Comparison of ENCODE assay signal across 31 cellular contexts in the genomic region with DNA sequence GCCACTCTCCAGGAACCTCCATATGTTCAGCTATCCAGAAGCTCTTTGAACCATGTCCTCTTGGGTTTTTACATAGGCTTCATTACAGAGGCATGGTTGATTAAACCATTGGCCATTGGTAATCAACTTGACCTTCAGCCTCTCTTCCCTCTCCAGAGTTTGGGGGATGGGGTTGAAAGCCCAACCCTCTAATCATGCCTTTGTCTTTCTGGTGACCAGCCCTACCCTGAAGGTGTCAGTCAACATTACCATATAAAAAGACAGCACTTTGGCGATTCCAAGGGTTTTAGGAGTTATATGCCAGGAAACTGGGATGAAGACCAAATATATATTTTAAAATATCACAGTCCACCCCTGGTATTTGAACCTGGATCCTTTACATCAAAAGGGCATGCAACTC.
"Had no signal": no experiment of that assay in that cellular context is flagged by ENCODE, and none has a peak within 500 bp of the region (broad histone marks: within the 10 kb centered on the region; RNA-seq: fewer than 3 reads in every experiment).

No MANE protein-coding gene starts in this region.

- H3K36me3 ChIP-seq: brain microvascular endothelial cell, esophagus muscularis mucosa, gastrocnemius medialis, heart left ventricle had no signal

- H3K27ac ChIP-seq: brain microvascular endothelial cell, coronary artery, dorsolateral prefrontal cortex, esophagus muscularis mucosa, foreskin keratinocyte, gastrocnemius medialis, heart left ventricle had no signal

- H3K36me3 Mint-ChIP-seq: activated naive CD4-positive, alpha-beta T cell treated with anti-CD3 and anti-CD28 coated beads, Interleukin-2, amount 10 ng/mL, durations not matched to agents 7 days and 5 days; activated naive CD8-positive, alpha-beta T cell had no signal

- H3K4me1 ChIP-seq: esophagus muscularis mucosa, foreskin keratinocyte, gastrocnemius medialis, heart left ventricle had no signal

- DNase-seq: activated CD4-positive, alpha-beta memory T cell treated with anti-CD3 and anti-CD28 coated beads, Interleukin-2, amount 10 ng/mL, durations not matched to agents 7 days and 5 days; activated CD4-positive, alpha-beta T cell treated with anti-CD3 and anti-CD28 coated beads for 1 hour; activated CD4-positive, alpha-beta T cell treated with anti-CD3 and anti-CD28 coated beads for 4 hours; activated CD4-positive, alpha-beta T cell treated with anti-CD3 and anti-CD28 coated beads, Interleukin-2, amount 10 ng/mL, durations not matched to agents 7 days and 5 days; activated CD4-positive, alpha-beta T cell treated with anti-CD3 and anti-CD28 coated beads, Interleukin-2, amount 50 U/mL, for 4 hours; activated CD8-positive, alpha-beta memory T cell treated with anti-CD3 and anti-CD28 coated beads, Interleukin-2, amount 50 U/mL, for 48 hours; activated gamma-delta T cell; activated naive CD4-positive, alpha-beta T cell; activated naive CD4-positive, alpha-beta T cell treated with anti-CD3 and anti-CD28 coated beads, Interleukin-2, amount 10 ng/mL, durations not matched to agents 7 days and 5 days; activated T-cell treated with anti-CD3 and anti-CD28 coated beads for 4 hours; activated T-cell treated with anti-CD3 and anti-CD28 coated beads, Interleukin-2, amount 50 U/mL, for 24 hours; activated T-cell treated with anti-CD3 and anti-CD28 coated beads, Interleukin-2, amount 50 U/mL, for 72 hours; amniotic stem cell; anterior cingulate cortex; brain microvascular endothelial cell; dorsolateral prefrontal cortex; effector memory CD4-positive, alpha-beta T cell; erythroblast; foreskin keratinocyte; gastrocnemius medialis; glutamatergic neuron; heart left ventricle; T-helper 1 cell; T-helper 17 cell; T1000 had no signal

- H3K9me3 Mint-ChIP-seq: activated CD4-positive, alpha-beta memory T cell treated with anti-CD3 and anti-CD28 coated beads, Interleukin-2, amount 10 ng/mL, durations not matched to agents 7 days and 5 days; activated CD4-positive, alpha-beta T cell treated with anti-CD3 and anti-CD28 coated beads, Interleukin-2, amount 10 ng/mL, durations not matched to agents 7 days and 5 days; activated naive CD4-positive, alpha-beta T cell treated with anti-CD3 and anti-CD28 coated beads, Interleukin-2, amount 10 ng/mL, durations not matched to agents 7 days and 5 days; dendritic cell treated with granulocyte-macrophage colony-stimulating factor and Interleukin-4, amounts not matched to agents 40 ng/mL and 50 ng/mL, for 4 days; T-helper 2 cell treated with Interferon-gamma antibody and Interleukin-4, amounts not matched to agents 5 μg/mL and 100 μg/mL, for 36 hours had no signal

- H3K27ac Mint-ChIP-seq: activated CD4-positive, alpha-beta memory T cell treated with anti-CD3 and anti-CD28 coated beads, Interleukin-2, amount 10 ng/mL, durations not matched to agents 7 days and 5 days; activated CD4-positive, alpha-beta T cell treated with anti-CD3 and anti-CD28 coated beads, Interleukin-2, amount 10 ng/mL, durations not matched to agents 7 days and 5 days; activated naive CD4-positive, alpha-beta T cell treated with anti-CD3 and anti-CD28 coated beads, Interleukin-2, amount 10 ng/mL, durations not matched to agents 7 days and 5 days; activated naive CD8-positive, alpha-beta T cell; activated T-cell treated with anti-CD3 and anti-CD28 coated beads, Interleukin-2, amount 50 U/mL, for 24 hours; activated T-cell treated with anti-CD3 and anti-CD28 coated beads, Interleukin-2, amount 50 U/mL, for 72 hours; dendritic cell treated with granulocyte-macrophage colony-stimulating factor and Interleukin-4, amounts not matched to agents 40 ng/mL and 50 ng/mL, for 4 days; T-helper 17 cell; T-helper 2 cell treated with Interferon-gamma antibody and Interleukin-4, amounts not matched to agents 5 μg/mL and 100 μg/mL, for 36 hours had no signal

- H3K9me3 ChIP-seq: gastrocnemius medialis, heart left ventricle had no signal

- H3K4me3 ChIP-seq: coronary artery, dorsolateral prefrontal cortex, esophagus muscularis mucosa, gastrocnemius medialis, heart left ventricle had no signal

- H3K27me3 Mint-ChIP-seq: activated CD4-positive, alpha-beta T cell treated with anti-CD3 and anti-CD28 coated beads, Interleukin-2, amount 10 ng/mL, durations not matched to agents 7 days and 5 days; activated naive CD4-positive, alpha-beta T cell treated with anti-CD3 and anti-CD28 coated beads, Interleukin-2, amount 10 ng/mL, durations not matched to agents 7 days and 5 days; activated naive CD8-positive, alpha-beta T cell; central memory CD8-positive, alpha-beta T cell; T-helper 17 cell had no signal

- H3K4me1 Mint-ChIP-seq: activated CD4-positive, alpha-beta memory T cell treated with anti-CD3 and anti-CD28 coated beads, Interleukin-2, amount 10 ng/mL, durations not matched to agents 7 days and 5 days; activated CD4-positive, alpha-beta T cell treated with anti-CD3 and anti-CD28 coated beads, Interleukin-2, amount 10 ng/mL, durations not matched to agents 7 days and 5 days; activated naive CD4-positive, alpha-beta T cell treated with anti-CD3 and anti-CD28 coated beads, Interleukin-2, amount 10 ng/mL, durations not matched to agents 7 days and 5 days; central memory CD8-positive, alpha-beta T cell; T-helper 17 cell had no signal

- H3K27me3 ChIP-seq: esophagus muscularis mucosa, foreskin keratinocyte, heart left ventricle had no signal

- H3K4me3 Mint-ChIP-seq: activated CD4-positive, alpha-beta memory T cell treated with anti-CD3 and anti-CD28 coated beads, Interleukin-2, amount 10 ng/mL, durations not matched to agents 7 days and 5 days; activated CD4-positive, alpha-beta T cell treated with anti-CD3 and anti-CD28 coated beads, Interleukin-2, amount 10 ng/mL, durations not matched to agents 7 days and 5 days; activated naive CD4-positive, alpha-beta T cell treated with anti-CD3 and anti-CD28 coated beads, Interleukin-2, amount 10 ng/mL, durations not matched to agents 7 days and 5 days; activated naive CD8-positive, alpha-beta T cell; activated T-cell treated with anti-CD3 and anti-CD28 coated beads, Interleukin-2, amount 50 U/mL, for 24 hours; activated T-cell treated with anti-CD3 and anti-CD28 coated beads, Interleukin-2, amount 50 U/mL, for 72 hours; central memory CD8-positive, alpha-beta T cell; dendritic cell treated with granulocyte-macrophage colony-stimulating factor and Interleukin-4, amounts not matched to agents 40 ng/mL and 50 ng/mL, for 4 days; T-helper 17 cell; T-helper 2 cell treated with Interferon-gamma antibody and Interleukin-4, amounts not matched to agents 5 μg/mL and 100 μg/mL, for 36 hours had no signal
